ENCODE assay signal across 14 cellular contexts in genomic region chr20:64106981-64107735, GRCh38. TPM values are rescaled to one million over a fixed set of nuclear protein-coding genes. Genes with fewer than 3 reads are reported as not detected.
A peak's percentile ranks its signal among the peaks of the same experiment; 100 is the strongest.
DNase-seq lines count a peak whose midpoint lies in the region; ATAC-seq and TF ChIP-seq lines count a peak whose summit lies in the region.
"Had no signal": no experiment of that assay in that cellular context is flagged by ENCODE, and none has a peak within 500 bp of the region (broad histone marks: within the 10 kb centered on the region; RNA-seq: fewer than 3 reads in every experiment).

A gene with protein sequence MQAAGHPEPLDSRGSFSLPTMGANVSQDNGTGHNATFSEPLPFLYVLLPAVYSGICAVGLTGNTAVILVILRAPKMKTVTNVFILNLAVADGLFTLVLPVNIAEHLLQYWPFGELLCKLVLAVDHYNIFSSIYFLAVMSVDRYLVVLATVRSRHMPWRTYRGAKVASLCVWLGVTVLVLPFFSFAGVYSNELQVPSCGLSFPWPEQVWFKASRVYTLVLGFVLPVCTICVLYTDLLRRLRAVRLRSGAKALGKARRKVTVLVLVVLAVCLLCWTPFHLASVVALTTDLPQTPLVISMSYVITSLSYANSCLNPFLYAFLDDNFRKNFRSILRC (minus strand): TSS chr20:64107565. CDS start chr20:64106831, 734 bp downstream.

- H4K91ac ChIP-seq in mesenchymal stem cell (ENCODE audit: low read length) = no peak within 1 kb of the TSS

- peaks cover 3% of the 10 kb centered on the region for H3K4me1 Mint-ChIP-seq in activated CD4-positive, alpha-beta T cell treated with anti-CD3 and anti-CD28 coated beads, Interleukin-2, amount 10 ng/mL, durations not matched to agents 7 days and 5 days

- H3K9me3 ChIP-seq in vagina (no peaks in the 10 kb centered on the region), mesenchymal stem cell (ENCODE audit: control insufficient read depth, low read length) (no peaks in the 10 kb centered on the region)

- H3K27ac Mint-ChIP-seq in activated CD4-positive, alpha-beta T cell treated with anti-CD3 and anti-CD28 coated beads, Interleukin-2, amount 10 ng/mL, durations not matched to agents 7 days and 5 days = no peak within 1 kb of the TSS

- H3K4me1 ChIP-seq in foreskin keratinocyte (no peaks in the 10 kb centered on the region), vagina (peaks cover 5% of the 10 kb centered on the region), mesenchymal stem cell (ENCODE audit: control insufficient read depth, insufficient read depth, low read depth, low read length) (peaks cover 14% of the 10 kb centered on the region)

- H3K14ac ChIP-seq in mesenchymal stem cell (ENCODE audit: low read length in 2 of 2) = no peak within 1 kb of the TSS

- H2AFZ ChIP-seq in mesenchymal stem cell (ENCODE audit: low read depth, low read length) = no peak within 1 kb of the TSS

- no peak within 1 kb of the TSS for H2BK15ac ChIP-seq in mesenchymal stem cell (ENCODE audit: low read depth, poor library complexity, severe bottlenecking)

- intact Hi-C loops in sciatic nerve (cut with DNase I) (no loop called here), vagina (cut with DNase I) (no loop called here)

- no peak within 1 kb of the TSS for H2BK120ac ChIP-seq in mesenchymal stem cell (ENCODE audit: low read depth, low read length)

- TF ChIP-seq CTCF in foreskin keratinocyte (conservative IDR thresholded peaks at IDR 0.05) = no peak
- no peak for TF ChIP-seq CTCF in vagina (IDR thresholded peaks at IDR 0.05)

- 62% methylated on average over 21 of the region's 22 CpGs for WGBS in mesenchymal stem cell

- peaks cover 14% of the 10 kb centered on the region for H3K27me3 Mint-ChIP-seq in activated CD4-positive, alpha-beta T cell treated with anti-CD3 and anti-CD28 coated beads, Interleukin-2, amount 10 ng/mL, durations not matched to agents 7 days and 5 days

- H3K27ac ChIP-seq in foreskin keratinocyte (no peak within 1 kb of the TSS), vagina (no peak within 1 kb of the TSS), mesenchymal stem cell (ENCODE audit: low read length, poor library complexity, severe bottlenecking) (no peak within 1 kb of the TSS)
- H3K27ac ChIP-seq: skin epidermis had no signal

- H3K9me3 Mint-ChIP-seq in activated CD4-positive, alpha-beta T cell treated with anti-CD3 and anti-CD28 coated beads, Interleukin-2, amount 10 ng/mL, durations not matched to agents 7 days and 5 days = no peaks in the 10 kb centered on the region

- H3K4me3 Mint-ChIP-seq in activated CD4-positive, alpha-beta T cell treated with anti-CD3 and anti-CD28 coated beads, Interleukin-2, amount 10 ng/mL, durations not matched to agents 7 days and 5 days = no peak within 1 kb of the TSS

- no peak within 1 kb of the TSS for H3K18ac ChIP-seq in mesenchymal stem cell (ENCODE audit: low read depth in 1 of 2, low read length in 2 of 2)

- no peaks in the 10 kb centered on the region for H3K79me1 ChIP-seq in mesenchymal stem cell (replicated peaks; ENCODE audit: low read length, poor library complexity, severe bottlenecking)

- no peaks in the 10 kb centered on the region for H3K36me3 Mint-ChIP-seq in activated CD4-positive, alpha-beta T cell treated with anti-CD3 and anti-CD28 coated beads, Interleukin-2, amount 10 ng/mL, durations not matched to agents 7 days and 5 days (ENCODE audit: low read depth)

- peak within 1 kb of the TSS in 1 of 2 experiments; percentile 42 for H3K23ac ChIP-seq in mesenchymal stem cell (ENCODE audit: low read length in 2 of 2)

- CTCF ChIA-PET in activated CD4-positive, alpha-beta T cell treated with anti-CD3 and anti-CD28 coated beads, Interleukin-2, amount 10 ng/mL, durations not matched to agents 7 days and 5 days (lab: Charles Lee) = interaction anchor here (0.6 to 1.4 kb wide), 2 partner anchors 120 to 179 kb away, joined by 3 to 5 read pairs; no protein-coding TSS in a partner anchor

- TF ChIP-seq POLR2A in vagina (IDR thresholded peaks at IDR 0.05) = no peak

- POLR2A ChIA-PET in activated CD4-positive, alpha-beta T cell treated with anti-CD3 and anti-CD28 coated beads, Interleukin-2, amount 10 ng/mL, durations not matched to agents 7 days and 5 days (lab: Charles Lee) = no interaction called here

- no peak within 1 kb of the TSS for H2BK12ac ChIP-seq in mesenchymal stem cell (ENCODE audit: low read length in 2 of 2)

- DNase-seq in activated CD4-positive, alpha-beta T cell treated with anti-CD3 and anti-CD28 coated beads for 48 hours = peak; percentile 38
- no peak for DNase-seq in activated CD4-positive, alpha-beta T cell treated with anti-CD3 and anti-CD28 coated beads, Interleukin-2, amount 10 ng/mL, durations not matched to agents 7 days and 5 days
- DNase-seq in SK-N-DZ (ENCODE audit: low spot score) = peak; percentile 86
- no peak for DNase-seq in foreskin keratinocyte
- peak; percentile 41 for DNase-seq in sciatic nerve (ENCODE audit: low spot score)
- no peak for DNase-seq in vagina (ENCODE audit: extremely low spot score in 2 of 2)
- no peak for DNase-seq in DMS153 (lab: John Stamatoyannopoulos, UW)
- DNase-seq in mesenchymal stem cell = no peak
- DNase-seq: NCI-H82; stimulated activated naive CD4-positive, alpha-beta T cell treated with Interleukin-2 at 50 U/mL for 16 hours had no signal

- H3K27me3 ChIP-seq in foreskin keratinocyte = peaks cover 22% of the 10 kb centered on the region
- peaks cover 4% of the 10 kb centered on the region for H3K27me3 ChIP-seq in vagina
- H3K27me3 ChIP-seq in mesenchymal stem cell (ENCODE audit: control insufficient read depth in 1 of 2, insufficient read depth in 1 of 2, low read length in 2 of 2) = peaks cover 48 to 70% of the 10 kb centered on the region in 2 experiments

- ATAC-seq in foreskin keratinocyte (peak; percentile 12), sciatic nerve (no peak)

- H2BK5ac ChIP-seq in mesenchymal stem cell (ENCODE audit: low read depth, low read length, poor library complexity, severe bottlenecking) = no peak within 1 kb of the TSS

- no peak within 1 kb of the TSS for H3K4ac ChIP-seq in mesenchymal stem cell (ENCODE audit: low read depth in 1 of 2, low read length in 2 of 2)

- H2AK5ac ChIP-seq in mesenchymal stem cell (ENCODE audit: low read length, severe bottlenecking) = no peak within 1 kb of the TSS

- H4K8ac ChIP-seq in mesenchymal stem cell (ENCODE audit: low read length) = no peak within 1 kb of the TSS

- no peak within 1 kb of the TSS for H3K4me2 ChIP-seq in mesenchymal stem cell (ENCODE audit: low read length, poor library complexity, severe bottlenecking)

- no peak within 1 kb of the TSS for H3K9ac ChIP-seq in mesenchymal stem cell (ENCODE audit: low read length)

- H3K4me3 ChIP-seq in vagina (no peak within 1 kb of the TSS), mesenchymal stem cell (ENCODE audit: insufficient read depth in 1 of 2, low read depth in 1 of 2, low read length in 2 of 2) (no peak within 1 kb of the TSS)
- H3K4me3 ChIP-seq: lung, skin epidermis had no signal

- H3K36me3 ChIP-seq in vagina (no peaks in the 10 kb centered on the region), mesenchymal stem cell (ENCODE audit: control insufficient read depth in 1 of 2, insufficient read depth in 2 of 2, low read depth in 1 of 2, low read length in 2 of 2) (no peaks in the 10 kb centered on the region)

RNA-seq across cellular contexts. Expression of the gene that starts here (rescaled TPM):
- total RNA-seq in activated CD4-positive, alpha-beta T cell treated with anti-CD3 and anti-CD28 coated beads, Interleukin-2, amount 10 ng/mL, durations not matched to agents 7 days and 5 days = not detected
- polyA plus RNA-seq in SK-N-DZ (2014; cell fraction: cytosol; rRNA removed) = not detected in 2 replicates
- not detected in 2 replicates for polyA plus RNA-seq in SK-N-DZ (2014; cell fraction: nucleus; rRNA removed)
- not detected in 2 replicates for total RNA-seq in foreskin keratinocyte
- not detected in 2 replicates for polyA plus RNA-seq in foreskin keratinocyte
- not detected for total RNA-seq in sciatic nerve
- not detected for total RNA-seq in vagina
- not detected for polyA plus RNA-seq in mesenchymal stem cell (2013, experiment 1 of 2)
- polyA plus RNA-seq in mesenchymal stem cell (2013, experiment 2 of 2) = not detected
- total RNA-seq: LHCN-M2, lung had no signal
- polyA plus RNA-seq: AG04450, lung had no signal

Comparison
In these comparisons a context has a peak if more than half of its experiments do, and no peak if none do; other contexts are left out.
1. DNase-seq: peak in activated CD4-positive, alpha-beta T cell treated with anti-CD3 and anti-CD28 coated beads for 48 hours (single experiment) and SK-N-DZ (single experiment); none in activated CD4-positive, alpha-beta T cell treated with anti-CD3 and anti-CD28 coated beads, Interleukin-2, amount 10 ng/mL, durations not matched to agents 7 days and 5 days (single experiment), foreskin keratinocyte (0 of 2), vagina (0 of 2), DMS153 (single experiment) and mesenchymal stem cell (single experiment).
2. Peak in ATAC-seq in foreskin keratinocyte; RNA of the gene not detected or under 1 TPM.
3. Peak in DNase-seq in sciatic nerve; RNA of the gene not detected or under 1 TPM.